Comparison of ENCODE assay signal across 8 cellular contexts in the genomic region with DNA sequence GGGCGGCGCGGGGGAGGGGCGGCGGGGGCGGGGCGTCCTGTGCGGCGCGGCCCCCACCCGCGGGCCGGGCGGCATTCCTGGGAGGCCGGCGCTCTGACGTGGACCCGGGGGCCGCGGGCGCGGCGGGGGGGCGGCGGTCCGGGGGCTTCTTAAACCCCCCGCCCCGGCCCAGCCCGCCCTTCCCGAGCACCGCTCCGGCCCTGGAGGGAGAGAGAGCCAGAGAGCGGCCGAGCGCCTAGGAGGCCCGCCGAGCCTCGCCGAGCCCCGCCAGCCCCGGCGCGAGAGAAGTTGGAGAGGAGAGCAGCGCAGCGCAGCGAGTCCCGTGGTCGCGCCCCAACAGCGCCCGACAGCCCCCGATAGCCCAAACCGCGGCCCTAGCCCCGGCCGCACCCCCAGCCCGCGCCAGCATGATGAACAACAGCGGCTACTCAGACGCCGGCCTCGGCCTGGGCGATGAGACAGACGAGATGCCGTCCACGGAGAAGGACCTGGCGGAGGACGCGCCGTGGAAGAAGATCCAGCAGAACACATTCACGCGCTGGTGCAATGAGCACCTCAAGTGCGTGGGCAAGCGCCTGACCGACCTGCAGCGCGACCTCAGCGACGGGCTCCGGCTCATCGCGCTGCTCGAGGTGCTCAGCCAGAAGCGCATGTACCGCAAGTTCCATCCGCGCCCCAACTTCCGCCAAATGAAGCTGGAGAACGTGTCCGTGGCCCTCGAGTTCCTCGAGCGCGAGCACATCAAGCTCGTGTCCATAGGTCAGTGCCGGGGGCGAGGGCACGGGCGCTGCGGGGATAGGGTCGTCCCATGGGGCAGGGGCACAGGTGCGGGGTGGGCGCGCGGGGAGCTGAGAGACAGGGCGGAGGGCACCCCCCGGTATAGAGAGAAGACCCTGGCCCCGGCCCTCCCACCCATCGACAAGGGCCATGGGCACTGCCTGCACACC. TPM values are rescaled to one million over a fixed set of nuclear protein-coding genes. Genes with fewer than 3 reads are reported as not detected.
DNase-seq lines count a peak whose midpoint lies in the region; ATAC-seq and TF ChIP-seq lines count a peak whose summit lies in the region.

A gene with protein sequence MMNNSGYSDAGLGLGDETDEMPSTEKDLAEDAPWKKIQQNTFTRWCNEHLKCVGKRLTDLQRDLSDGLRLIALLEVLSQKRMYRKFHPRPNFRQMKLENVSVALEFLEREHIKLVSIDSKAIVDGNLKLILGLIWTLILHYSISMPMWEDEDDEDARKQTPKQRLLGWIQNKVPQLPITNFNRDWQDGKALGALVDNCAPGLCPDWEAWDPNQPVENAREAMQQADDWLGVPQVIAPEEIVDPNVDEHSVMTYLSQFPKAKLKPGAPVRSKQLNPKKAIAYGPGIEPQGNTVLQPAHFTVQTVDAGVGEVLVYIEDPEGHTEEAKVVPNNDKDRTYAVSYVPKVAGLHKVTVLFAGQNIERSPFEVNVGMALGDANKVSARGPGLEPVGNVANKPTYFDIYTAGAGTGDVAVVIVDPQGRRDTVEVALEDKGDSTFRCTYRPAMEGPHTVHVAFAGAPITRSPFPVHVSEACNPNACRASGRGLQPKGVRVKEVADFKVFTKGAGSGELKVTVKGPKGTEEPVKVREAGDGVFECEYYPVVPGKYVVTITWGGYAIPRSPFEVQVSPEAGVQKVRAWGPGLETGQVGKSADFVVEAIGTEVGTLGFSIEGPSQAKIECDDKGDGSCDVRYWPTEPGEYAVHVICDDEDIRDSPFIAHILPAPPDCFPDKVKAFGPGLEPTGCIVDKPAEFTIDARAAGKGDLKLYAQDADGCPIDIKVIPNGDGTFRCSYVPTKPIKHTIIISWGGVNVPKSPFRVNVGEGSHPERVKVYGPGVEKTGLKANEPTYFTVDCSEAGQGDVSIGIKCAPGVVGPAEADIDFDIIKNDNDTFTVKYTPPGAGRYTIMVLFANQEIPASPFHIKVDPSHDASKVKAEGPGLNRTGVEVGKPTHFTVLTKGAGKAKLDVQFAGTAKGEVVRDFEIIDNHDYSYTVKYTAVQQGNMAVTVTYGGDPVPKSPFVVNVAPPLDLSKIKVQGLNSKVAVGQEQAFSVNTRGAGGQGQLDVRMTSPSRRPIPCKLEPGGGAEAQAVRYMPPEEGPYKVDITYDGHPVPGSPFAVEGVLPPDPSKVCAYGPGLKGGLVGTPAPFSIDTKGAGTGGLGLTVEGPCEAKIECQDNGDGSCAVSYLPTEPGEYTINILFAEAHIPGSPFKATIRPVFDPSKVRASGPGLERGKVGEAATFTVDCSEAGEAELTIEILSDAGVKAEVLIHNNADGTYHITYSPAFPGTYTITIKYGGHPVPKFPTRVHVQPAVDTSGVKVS (N-terminal part only) (plus strand): TSS at position 176 of the 947 bp plus-strand sequence. CDS start 232 bp downstream, at position 408.

- peaks cover 51% of the 10 kb centered on the region for H3K79me2 ChIP-seq in osteoblast (ENCODE audit: insufficient read depth, low read length)

- peak within 1 kb of the TSS; percentile 92 for H3K27ac ChIP-seq in osteoblast (ENCODE audit: low read depth, low read length)

- intact Hi-C loops in CD14-positive monocyte (cut with micrococcal nuclease): no loop called here

- peaks cover 11% of the 10 kb centered on the region for H3K36me3 ChIP-seq in osteoblast (ENCODE audit: insufficient read depth, low read length)

- CTCF ChIA-PET in activated naive CD4-positive, alpha-beta T cell treated with anti-CD3 and anti-CD28 coated beads, Interleukin-2, amount 10 ng/mL, durations not matched to agents 7 days and 5 days (lab: Charles Lee): interaction anchor here (0.9 to 2.9 kb wide), 4 partner anchors 11 to 53 kb away, joined by 4 to 9 read pairs (median 6); no protein-coding TSS in a partner anchor

- TF ChIP-seq CTCF in CD14-positive monocyte (IDR thresholded peaks at IDR 0.05) (no peak), osteoblast (IDR thresholded peaks at IDR 0.05; ENCODE audit: extremely low read depth, low read depth, low read length) (no peak)

- H3K27me3 Mint-ChIP-seq in CD14-positive monocyte (ENCODE audit: low read depth in 3 of 3): peaks cover 58 to 74% (median 66%) of the 10 kb centered on the region in 3 donors
- peaks cover 83% of the 10 kb centered on the region for H3K27me3 Mint-ChIP-seq in activated naive CD4-positive, alpha-beta T cell treated with anti-CD3 and anti-CD28 coated beads, Interleukin-2, amount 10 ng/mL, durations not matched to agents 7 days and 5 days

- peak within 1 kb of the TSS; percentile 95 for H3K4me3 ChIP-seq in osteoblast (ENCODE audit: insufficient read depth, low read length)

- DNase-seq in CD14-positive monocyte (ENCODE audit: low spot score) (peak; percentile 70), NCI-H1105 treated with DMSO at 0.1 percent for 48 hours (lab: John Stamatoyannopoulos, UW) (peak; percentile 5), glomerular visceral epithelial cell (ENCODE audit: extremely low spot score) (peak; percentile 56), osteoblast (ENCODE audit: insufficient read length, low spot score, missing footprints) (peak; percentile 92), DMS114 treated with DMSO at 0.1 percent for 48 hours (lab: John Stamatoyannopoulos, UW; ENCODE audit: unreplicated experiment) (no peak), NCI-H345 (lab: John Stamatoyannopoulos, UW) (no peak)
- peak; percentile 57 for DNase-seq in activated naive CD4-positive, alpha-beta T cell treated with anti-CD3 and anti-CD28 coated beads, Interleukin-2, amount 10 ng/mL, durations not matched to agents 7 days and 5 days

- H3K4me1 Mint-ChIP-seq in CD14-positive monocyte: peaks cover 20% of the 10 kb centered on the region
- peaks cover 14% of the 10 kb centered on the region for H3K4me1 Mint-ChIP-seq in activated naive CD4-positive, alpha-beta T cell treated with anti-CD3 and anti-CD28 coated beads, Interleukin-2, amount 10 ng/mL, durations not matched to agents 7 days and 5 days

- peak within 1 kb of the TSS in 1 of 7 donors; percentile 68 for H3K27ac Mint-ChIP-seq in CD14-positive monocyte
- no peak within 1 kb of the TSS for H3K27ac Mint-ChIP-seq in activated naive CD4-positive, alpha-beta T cell treated with anti-CD3 and anti-CD28 coated beads, Interleukin-2, amount 10 ng/mL, durations not matched to agents 7 days and 5 days

- H3K4me1 ChIP-seq in osteoblast (ENCODE audit: insufficient read depth, low read length): peaks cover 60% of the 10 kb centered on the region

- H2AFZ ChIP-seq in osteoblast (ENCODE audit: low read length): peak within 1 kb of the TSS; percentile 68

- no peaks in the 10 kb centered on the region for H3K27me3 ChIP-seq in osteoblast (ENCODE audit: insufficient read depth, low read length)

- peaks cover 0 to 3% of the 10 kb centered on the region in 2 donors for H3K36me3 Mint-ChIP-seq in CD14-positive monocyte
- H3K36me3 Mint-ChIP-seq in activated naive CD4-positive, alpha-beta T cell treated with anti-CD3 and anti-CD28 coated beads, Interleukin-2, amount 10 ng/mL, durations not matched to agents 7 days and 5 days: no peaks in the 10 kb centered on the region

- no peaks in the 10 kb centered on the region for H3K9me3 ChIP-seq in osteoblast (ENCODE audit: low read depth, low read length)

- peak within 1 kb of the TSS; percentile 72 to 85 for H3K4me3 Mint-ChIP-seq in CD14-positive monocyte
- peak within 1 kb of the TSS; percentile 31 for H3K4me3 Mint-ChIP-seq in activated naive CD4-positive, alpha-beta T cell treated with anti-CD3 and anti-CD28 coated beads, Interleukin-2, amount 10 ng/mL, durations not matched to agents 7 days and 5 days

- H3K4me2 ChIP-seq in osteoblast (ENCODE audit: insufficient read depth, low read length): peak within 1 kb of the TSS; percentile 90

- peaks cover 40% of the 10 kb centered on the region for H4K20me1 ChIP-seq in osteoblast (ENCODE audit: insufficient read depth, low read length)

- ATAC-seq in GM21529 (IDR thresholded peaks at IDR 0.05; ENCODE audit: unreplicated experiment): no peak

- peaks cover 0 to 18% (median 6%) of the 10 kb centered on the region in 7 donors for H3K9me3 Mint-ChIP-seq in CD14-positive monocyte
- H3K9me3 Mint-ChIP-seq in activated naive CD4-positive, alpha-beta T cell treated with anti-CD3 and anti-CD28 coated beads, Interleukin-2, amount 10 ng/mL, durations not matched to agents 7 days and 5 days: no peaks in the 10 kb centered on the region

RNA-seq across cellular contexts. Expression of the gene that starts here (rescaled TPM):
- not detected for polyA plus RNA-seq in CD14-positive monocyte
- 93.7 and 130 TPM in 2 replicates for total RNA-seq in osteoblast

Comparison
In these comparisons a context has a peak if more than half of its experiments do, and no peak if none do; other contexts are left out.
1. Peak in DNase-seq in CD14-positive monocyte; RNA of the gene not detected or under 1 TPM.
2. DNase-seq: peak in NCI-H1105 treated with DMSO at 0.1 percent for 48 hours (single experiment), activated naive CD4-positive, alpha-beta T cell treated with anti-CD3 and anti-CD28 coated beads, Interleukin-2, amount 10 ng/mL, durations not matched to agents 7 days and 5 days (single experiment), glomerular visceral epithelial cell (single experiment) and osteoblast (single experiment); none in DMS114 treated with DMSO at 0.1 percent for 48 hours (single experiment) and NCI-H345 (single experiment).